8 cellular contexts compared by ENCODE assay signal in genomic region chr19:1267441-1268391, GRCh38. TPM values are rescaled to one million over a fixed set of nuclear protein-coding genes. Genes with fewer than 3 reads are reported as not detected.
DNase-seq lines count a peak whose midpoint lies in the region; ATAC-seq, FAIRE-seq and TF ChIP-seq lines count a peak whose summit lies in the region.

No MANE protein-coding gene starts in this region.

- peaks cover 20% of the 10 kb centered on the region for H3K36me3 ChIP-seq in Karpas-422 (ENCODE audit: insufficient read depth, low read length)
- peaks cover 20 to 23% (median 20%) of the 10 kb centered on the region in 3 experiments for H3K36me3 ChIP-seq in naive thymus-derived CD4-positive, alpha-beta T cell (ENCODE audit: control insufficient read depth in 2 of 3, insufficient read depth in 3 of 3, low read length in 3 of 3)

- intact Hi-C loops in naive thymus-derived CD4-positive, alpha-beta T cell (cut with micrococcal nuclease) = loop anchor here (5.0 to 10.0 kb wide), 2 partner anchors 470 to 587 kb away; partner anchors contain the start of gene PTBP1 (in 1 of the 2)

- peaks cover 0 to 26% (median 11%) of the 10 kb centered on the region in 5 donors for H3K36me3 Mint-ChIP-seq in naive thymus-derived CD4-positive, alpha-beta T cell

- CTCF ChIA-PET in naive thymus-derived CD4-positive, alpha-beta T cell (lab: Charles Lee) = interaction anchor here (0.9 to 5.1 kb wide), 4 partner anchors 8 to 23 kb away, joined by 3 to 164 read pairs (median 10); no protein-coding TSS in a partner anchor

- H3K27me3 Mint-ChIP-seq in naive thymus-derived CD4-positive, alpha-beta T cell = peaks cover 0 to 6% (median 0%) of the 10 kb centered on the region in 5 donors

- H3K4me1 ChIP-seq in Karpas-422 (ENCODE audit: low read length) = peaks cover 73% of the 10 kb centered on the region
- peaks cover 48 to 53% of the 10 kb centered on the region in 2 donors for H3K4me1 ChIP-seq in naive thymus-derived CD4-positive, alpha-beta T cell (ENCODE audit: control insufficient read depth in 2 of 2, insufficient read depth in 2 of 2, low read length in 2 of 2)

- H3K4me3 ChIP-seq in AG09309 (ENCODE audit: control insufficient read depth, low read depth, low read length) (peak overlapping the region; percentile 53), Karpas-422 (ENCODE audit: low read length) (peak overlapping the region; percentile 51; the same call in 1 of the 2 replicates), cardiac fibroblast (replicated peaks in 1 of 2; ENCODE audit: low read depth in 2 of 2, low read length in 2 of 2) (peak overlapping the region; percentile 27 to 53)
- H3K4me3 ChIP-seq in naive thymus-derived CD4-positive, alpha-beta T cell (ENCODE audit: low read length) = peak overlapping the region; percentile 48

- peak overlapping the region; percentile 66 for H3K4me2 ChIP-seq in Karpas-422 (ENCODE audit: low read depth, low read length, poor library complexity, severe bottlenecking)

- peak overlapping the region; percentile 58 to 96 (median 69) for H3K4me3 Mint-ChIP-seq in naive thymus-derived CD4-positive, alpha-beta T cell

- H2AFZ ChIP-seq in Karpas-422 (ENCODE audit: low read length) = no peak overlapping the region

- H3K9me3 Mint-ChIP-seq in naive thymus-derived CD4-positive, alpha-beta T cell = peaks cover 0 to 7% (median 0%) of the 10 kb centered on the region in 11 donors

- FAIRE-seq in RCC 7860 (lab: Jason Lieb, UNC) = no peak

- DNase-seq in AG09309 (ENCODE audit: low read depth) (no peak), Karpas-422 (no peak), cardiac fibroblast (ENCODE audit: low read depth in 2 of 2) (peak in 1 of 2 donors; percentile 16), SIG-M5 (lab: John Stamatoyannopoulos, UW) (no peak), RCC 7860 (ENCODE audit: low spot score) (no peak), activated gamma-delta T cell (lab: John Stamatoyannopoulos, UW) (no peak), GM13976 (ENCODE audit: low spot score) (no peak)
- DNase-seq in naive thymus-derived CD4-positive, alpha-beta T cell = peak in 1 of 9 donors; percentile 60

- peak overlapping the region; percentile 53; the same call in 1 of the 2 replicates for H3K9ac ChIP-seq in Karpas-422 (ENCODE audit: low read length)

- in situ Hi-C loops in GM13976 (cut with MboI; ENCODE audit: low sequenced_read_pairs, unreplicated experiment) = no loop called here

- no peaks in the 10 kb centered on the region for H3K27me3 ChIP-seq in Karpas-422 (ENCODE audit: low read length)
- H3K27me3 ChIP-seq in naive thymus-derived CD4-positive, alpha-beta T cell (ENCODE audit: control insufficient read depth in 2 of 2, insufficient read depth in 2 of 2, low read length in 2 of 2) = no peaks in the 10 kb centered on the region

- ATAC-seq in naive thymus-derived CD4-positive, alpha-beta T cell = no peak

- no peak overlapping the region for H3K27ac ChIP-seq in Karpas-422 (ENCODE audit: low read length)
- peak overlapping the region; percentile 82 for H3K27ac ChIP-seq in naive thymus-derived CD4-positive, alpha-beta T cell (ENCODE audit: low read depth, low read length)

- H3K79me2 ChIP-seq in Karpas-422 (ENCODE audit: low read length) = peaks cover 16% of the 10 kb centered on the region

- no peaks in the 10 kb centered on the region for H3K9me2 ChIP-seq in Karpas-422 (replicated peaks; ENCODE audit: insufficient read depth, low read length)

- POLR2A ChIA-PET in naive thymus-derived CD4-positive, alpha-beta T cell (lab: Charles Lee) = interaction anchor here (1.2 to 14.9 kb wide), 8 partner anchors 8 to 469 kb away, joined by 3 to 366 read pairs (median 16); partner anchors contain the start of genes ABCA7, ATP5F1D, CBARP and FAM174C

- TF ChIP-seq CTCF in AG09309 (IDR thresholded peaks at IDR 0.05; ENCODE audit: control insufficient read depth, insufficient read depth, low read depth, low read length, missing control alignments) (no peak), cardiac fibroblast (IDR thresholded peaks at IDR 0.05; ENCODE audit: low read depth, low read length) (no peak), GM13976 (IDR thresholded peaks at IDR 0.05; ENCODE audit: borderline replicate concordance, control extremely low read depth, extremely low read depth, insufficient read depth, missing control alignments) (no peak)

- no peaks in the 10 kb centered on the region for H3K9me3 ChIP-seq in Karpas-422 (ENCODE audit: low read length)
- H3K9me3 ChIP-seq in naive thymus-derived CD4-positive, alpha-beta T cell (ENCODE audit: control insufficient read depth in 2 of 3, low read length in 3 of 3) = no peaks in the 10 kb centered on the region

- H4K20me1 ChIP-seq in Karpas-422 (ENCODE audit: insufficient read depth, low read depth, low read length) = peaks cover 25% of the 10 kb centered on the region

- peaks cover 48 to 71% (median 53%) of the 10 kb centered on the region in 7 donors for H3K4me1 Mint-ChIP-seq in naive thymus-derived CD4-positive, alpha-beta T cell

- H3K27ac Mint-ChIP-seq in naive thymus-derived CD4-positive, alpha-beta T cell = peak overlapping the region in 8 of 9 donors; percentile 30 to 90 (median 84)

RNA-seq across cellular contexts. Expression of gene CIRBP, which starts 1.4 kb away (rescaled TPM):
- total RNA-seq in Karpas-422 (2014; rRNA removed; shearing (Covaris generic); ENCODE audit: low replicate concordance) = 141 and 291 TPM in 2 replicates
- 100 to 1,000 TPM; 237 to 629 (median 524) TPM for total RNA-seq in naive thymus-derived CD4-positive, alpha-beta T cell
- polyA plus RNA-seq in naive thymus-derived CD4-positive, alpha-beta T cell = 100 to 1,000 TPM; 233 to 247 TPM

RNA-seq across cellular contexts. Expression of gene FAM174C, which starts 7.6 kb away (rescaled TPM):
- 32.7 and 68.1 TPM in 2 replicates for total RNA-seq in Karpas-422 (2014; rRNA removed; shearing (Covaris generic); ENCODE audit: low replicate concordance)
- total RNA-seq in naive thymus-derived CD4-positive, alpha-beta T cell = 10 to 100 TPM; 31.7 to 57.3 (median 47.7) TPM
- 10 to 100 TPM; 75.0 to 78.8 TPM for polyA plus RNA-seq in naive thymus-derived CD4-positive, alpha-beta T cell

RNA-seq across cellular contexts. Expression of gene EFNA2, which starts 18.0 kb away (rescaled TPM):
- not detected in 2 replicates for total RNA-seq in Karpas-422 (2014; rRNA removed; shearing (Covaris generic); ENCODE audit: low replicate concordance)
- not detected for total RNA-seq in naive thymus-derived CD4-positive, alpha-beta T cell
- not detected for polyA plus RNA-seq in naive thymus-derived CD4-positive, alpha-beta T cell

RNA-seq across cellular contexts. Expression of gene MIDN, which starts 19.3 kb away (rescaled TPM):
- total RNA-seq in Karpas-422 (2014; rRNA removed; shearing (Covaris generic); ENCODE audit: low replicate concordance) = 21.4 and 40.5 TPM in 2 replicates
- total RNA-seq in naive thymus-derived CD4-positive, alpha-beta T cell = 100 to 1,000 TPM in 2 of 5 experiments, 10 to 100 TPM in 3; 22.6 to 310 (median 78.1) TPM
- polyA plus RNA-seq in naive thymus-derived CD4-positive, alpha-beta T cell = 1 to 10 TPM; 1.4 to 3.6 TPM

RNA-seq across cellular contexts. Expression of gene ATP5F1D, which starts 26.2 kb away (rescaled TPM):
- total RNA-seq in Karpas-422 (2014; rRNA removed; shearing (Covaris generic); ENCODE audit: low replicate concordance) = 64.3 and 110 TPM in 2 replicates
- 100 to 1,000 TPM in 3 of 5 experiments, 10 to 100 TPM in 2; 90.6 to 178 (median 102) TPM for total RNA-seq in naive thymus-derived CD4-positive, alpha-beta T cell
- 100 to 1,000 TPM; 209 to 302 TPM for polyA plus RNA-seq in naive thymus-derived CD4-positive, alpha-beta T cell
